In genomic region chr2:14903709-14904374, GRCh38 we compare ENCODE assay signal across 8 cellular contexts.
DNase-seq lines count a peak whose midpoint lies in the region; ATAC-seq, FAIRE-seq and TF ChIP-seq lines count a peak whose summit lies in the region.

No MANE protein-coding gene starts in this region.

- ATAC-seq in HG02571 (IDR thresholded peaks at IDR 0.05; ENCODE audit: unreplicated experiment): peak; percentile 98

- no peak for FAIRE-seq in GM12891 (lab: Jason Lieb, UNC)

- DNase-seq in AML-193 (lab: John Stamatoyannopoulos, UW) (peak; percentile 47 to 48), GM12891 (ENCODE audit: insufficient read length, low spot score) (peak; percentile 64), M059J (ENCODE audit: low read depth) (peak; percentile 4), erythroblast (lab: John Stamatoyannopoulos, UW) (peak; percentile 70 to 82), medulla oblongata (ENCODE audit: extremely low spot score) (no peak)
- DNase-seq in activated CD4-positive, alpha-beta T cell treated with anti-CD3 and anti-CD28 coated beads for 4 hours: peak; percentile 2 to 10
- DNase-seq in stimulated activated CD4-positive, alpha-beta T cell treated with anti-CD3 and anti-CD28 coated beads, Interleukin-1b, Interleukin-23, amount 100 ng/mL, for 48 hours: peak; percentile 67

- TF ChIP-seq POLR2A in GM12891 (IDR thresholded peaks at IDR 0.05; ENCODE audit: low read depth, low read length) (no peak), erythroblast (IDR thresholded peaks at IDR 0.05; ENCODE audit: low read length) (no peak)

TF ChIP-seq in GM12891, 5 proteins besides CTCF, POLR2A, EP300 and RAD21:
- TF ChIP-seq TAF1 (IDR thresholded peaks at IDR 0.05; ENCODE audit: low read depth, low read length) (no peak), PAX5 (IDR thresholded peaks at IDR 0.05; ENCODE audit: insufficient read depth, low read length, severe bottlenecking) (no peak), POLR2AphosphoS5 (IDR thresholded peaks at IDR 0.05; ENCODE audit: low read depth, low read length) (no peak), SPI1 (IDR thresholded peaks at IDR 0.05; ENCODE audit: low read depth, low read length) (no peak), POU2F2 (IDR thresholded peaks at IDR 0.05; ENCODE audit: low read depth, low read length) (no peak)
